Comparison of ENCODE assay signal across 9 cellular contexts in the genomic region with DNA sequence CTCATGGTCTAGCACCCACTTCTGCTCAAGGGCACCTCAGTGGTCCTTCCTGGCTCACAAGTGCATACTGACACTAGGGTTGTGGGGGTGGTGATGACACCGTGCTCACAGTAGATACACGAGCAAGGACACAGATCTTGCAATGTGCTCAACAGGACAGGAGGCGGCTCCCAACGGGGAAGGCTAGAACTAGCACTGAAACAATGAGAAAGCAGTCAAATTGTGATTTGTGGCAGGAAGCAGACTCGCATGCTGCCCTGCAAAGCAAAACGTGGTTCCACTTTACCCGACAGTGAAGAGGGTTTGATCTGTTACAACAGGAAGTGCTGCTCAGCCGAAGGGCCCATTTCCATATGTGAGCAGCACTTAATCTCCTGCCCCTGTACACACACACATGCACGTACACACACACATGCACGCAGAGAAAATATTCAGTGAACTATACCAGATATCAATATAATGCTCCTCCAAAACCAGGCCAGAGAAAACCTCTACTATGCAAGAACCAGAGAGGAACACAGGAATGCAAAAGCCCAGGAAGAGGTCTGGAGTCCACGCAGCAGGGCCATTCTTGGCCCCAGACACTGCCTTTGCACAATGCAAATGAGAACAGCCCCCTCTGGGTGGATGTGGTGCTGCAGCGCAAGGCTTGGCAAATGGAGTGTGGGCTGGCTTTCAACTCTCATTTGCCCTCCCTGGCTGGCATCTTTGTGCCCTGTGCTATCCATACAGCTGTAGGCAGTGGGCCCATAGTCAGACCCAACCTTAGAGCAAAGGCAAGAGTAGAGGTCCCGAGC. TPM values are rescaled to one million over a fixed set of nuclear protein-coding genes. Genes with fewer than 3 reads are reported as not detected.
DNase-seq lines count a peak whose midpoint lies in the region; ATAC-seq and TF ChIP-seq lines count a peak whose summit lies in the region.
"Had no signal": no experiment of that assay in that cellular context is flagged by ENCODE, and none has a peak within 500 bp of the region (broad histone marks: within the 10 kb centered on the region; RNA-seq: fewer than 3 reads in every experiment).

No MANE protein-coding gene starts in this region.

- H3K4me3 ChIP-seq in astrocyte of the cerebellum (ENCODE audit: low read depth, low read length) (no peak overlapping the region), mammary epithelial cell (replicated peaks in 1 of 3; ENCODE audit: insufficient read depth in 1 of 3, low read depth in 2 of 3, low read length in 3 of 3) (no peak overlapping the region)

- H4K20me1 ChIP-seq in mammary epithelial cell (ENCODE audit: insufficient read depth, low read length): no peaks in the 10 kb centered on the region

- ATAC-seq in HG02981 (IDR thresholded peaks at IDR 0.05; ENCODE audit: unreplicated experiment): peak; percentile 88

- H3K27ac ChIP-seq in mammary epithelial cell (ENCODE audit: insufficient read depth, low read depth, low read length): no peak overlapping the region
- H3K27ac ChIP-seq: parathyroid adenoma had no signal

- 79% methylated on average over 12 of the region's 13 CpGs for WGBS in mammary epithelial cell (ENCODE audit: low coverage, missing lambda C conversion rate)

- no peaks in the 10 kb centered on the region for H3K27me3 ChIP-seq in mammary epithelial cell (ENCODE audit: insufficient read depth, low read length)

- peaks cover 3% of the 10 kb centered on the region for H3K4me1 ChIP-seq in mammary epithelial cell (ENCODE audit: insufficient read depth, low read length)
- H3K4me1 ChIP-seq: parathyroid adenoma had no signal

- CTCF ChIA-PET in mammary epithelial cell (lab: Charles Lee; ENCODE audit: low non-redundant PET): no interaction called here

- H3K9me3 ChIP-seq in mammary epithelial cell (replicated peaks; ENCODE audit: insufficient read depth, low read length): no peaks in the 10 kb centered on the region

- H3K36me3 ChIP-seq in mammary epithelial cell (ENCODE audit: insufficient read depth, low read length): no peaks in the 10 kb centered on the region

- no peak overlapping the region for H2AFZ ChIP-seq in mammary epithelial cell (ENCODE audit: low read depth, low read length)
- H2AFZ ChIP-seq: parathyroid adenoma had no signal

- in situ Hi-C loops in astrocyte of the cerebellum (cut with HindIII; ENCODE audit: low sequenced_read_pairs): no loop called here
- in situ Hi-C loops in mammary epithelial cell (cut with MboI; ENCODE audit: low sequenced_read_pairs in 2 of 2): no loop called here

- H3K79me2 ChIP-seq in mammary epithelial cell (ENCODE audit: insufficient read depth, low read length): no peaks in the 10 kb centered on the region
- H3K79me2 ChIP-seq: parathyroid adenoma had no signal

- no TSS peak for BruUV-seq in mammary epithelial cell (replicated peaks; lab: Mats Ljungman, UMichigan)

- H3K9ac ChIP-seq in mammary epithelial cell (ENCODE audit: insufficient read depth, low read length): no peak overlapping the region
- H3K9ac ChIP-seq: parathyroid adenoma had no signal

- peak in 3 of 4 experiments; percentile 2 to 26 (median 16) for DNase-seq in activated CD4-positive, CD25-positive, alpha-beta regulatory T cell (lab: John Stamatoyannopoulos, UW)
- DNase-seq in activated CD4-positive, CD25-positive, alpha-beta regulatory T cell treated with anti-CD3 and anti-CD28 coated beads, Interleukin-2, amount 50 U/mL, for 72 hours: no peak
- DNase-seq in SHP77 (lab: John Stamatoyannopoulos, UW): peak; percentile 49 to 70
- no peak for DNase-seq in astrocyte of the cerebellum (ENCODE audit: low read depth)
- DNase-seq in stimulated activated CD8-positive, alpha-beta memory T cell treated with anti-CD3 and anti-CD28 coated beads, Interleukin-4, amount 100 ng/mL, for 24 hours (ENCODE audit: low read depth): peak; percentile 12
- no peak for DNase-seq in NCI-H1105 (lab: John Stamatoyannopoulos, UW)
- DNase-seq in mammary epithelial cell: no peak

- peak; percentile 18 for TF ChIP-seq CTCF in astrocyte of the cerebellum (IDR thresholded peaks at IDR 0.05; ENCODE audit: low read depth, low read length, missing control alignments)
- no peak for TF ChIP-seq CTCF in mammary epithelial cell (conservative IDR thresholded peaks at IDR 0.05 in 1 of 2, IDR thresholded peaks at IDR 0.05 in 1 of 2; ENCODE audit: extremely low read depth in 1 of 2, insufficient read depth in 1 of 2, low read depth in 1 of 2, low read length in 2 of 2)

- intact Hi-C loops in mammary epithelial cell (cut with micrococcal nuclease): no loop called here

- no peak overlapping the region for H3K4me2 ChIP-seq in mammary epithelial cell (ENCODE audit: insufficient read depth, low read depth, low read length)

- dilution Hi-C loops in mammary epithelial cell (cut with HindIII; ENCODE audit: low sequenced_read_pairs): no loop called here

RNA-seq across cellular contexts. Expression of a gene that starts 47.1 kb away (rescaled TPM):
- total RNA-seq in mammary epithelial cell: 10 to 100 TPM in 1 of 2 donors, 1 to 10 TPM in 1; 4.5 to 32.2 TPM
- polyA plus RNA-seq in mammary epithelial cell: 2.9 TPM
- polyA minus RNA-seq in mammary epithelial cell: 8.1 TPM

Comparison
In these comparisons a context has a peak if more than half of its experiments do, and no peak if none do; other contexts are left out.
1. DNase-seq: peak in activated CD4-positive, CD25-positive, alpha-beta regulatory T cell (3 of 4), SHP77 (2 of 2) and stimulated activated CD8-positive, alpha-beta memory T cell treated with anti-CD3 and anti-CD28 coated beads, Interleukin-4, amount 100 ng/mL, for 24 hours (single experiment); none in activated CD4-positive, CD25-positive, alpha-beta regulatory T cell treated with anti-CD3 and anti-CD28 coated beads, Interleukin-2, amount 50 U/mL, for 72 hours (single experiment), astrocyte of the cerebellum (single experiment), NCI-H1105 (single experiment) and mammary epithelial cell (single experiment).